ENCODE assay signal across 26 cellular contexts in genomic region chr2:117396161-117396560, GRCh38.
"Had no signal": no experiment of that assay in that cellular context is flagged by ENCODE, and none has a peak within 500 bp of the region (broad histone marks: within the 10 kb centered on the region; RNA-seq: fewer than 3 reads in every experiment).

No MANE protein-coding gene starts in this region.

- H3K36me3 ChIP-seq: stomach, suprapubic skin, thoracic aorta, thyroid gland, tibial artery, tibial nerve, transverse colon, upper lobe of left lung, upper lobe of right lung, uterus, vagina had no signal

- H3K27ac ChIP-seq: stomach, suprapubic skin, testis, thoracic aorta, thyroid gland, tibial artery, tibial nerve, transverse colon, upper lobe of left lung, upper lobe of right lung, uterus, vagina had no signal

- H3K27me3 ChIP-seq: stomach, suprapubic skin, testis, thyroid gland, tibial artery, tibial nerve, transverse colon, upper lobe of left lung, upper lobe of right lung, uterus, vagina had no signal

- H3K9me3 ChIP-seq: stomach, suprapubic skin, testis, thoracic aorta, thyroid gland, tibial artery, tibial nerve, transverse colon, upper lobe of left lung, upper lobe of right lung, uterus, vagina had no signal

- ATAC-seq: stimulated activated effector memory CD8-positive, alpha-beta T cell treated with anti-CD3 and anti-CD28 coated beads, Interleukin-12 subunit alpha, Interleukin-12 subunit beta, amount 100 ng/mL, for 72 hours; stimulated activated memory B cell treated with anti-CD40 and anti-IgM and Interleukin-4, amounts not matched to agents 10 μg/mL and 1 μg/mL and 100 μg/mL, for 72 hours; stimulated activated naive B cell treated with anti-CD40 and anti-IgM and Interleukin-4, amounts not matched to agents 10 μg/mL and 1 μg/mL and 100 μg/mL, for 72 hours; stimulated activated naive CD8-positive, alpha-beta T cell treated with anti-CD3 and anti-CD28 coated beads, Interleukin-15, amount 100 ng/mL, for 72 hours; stimulated activated naive CD8-positive, alpha-beta T cell treated with anti-CD3 and anti-CD28 coated beads, Interleukin-15, Interleukin-2, amounts not matched to agents 100 U/mL and 50 U/mL, for 24 hours; upper lobe of right lung had no signal

- H3K4me3 ChIP-seq: stomach, suprapubic skin, testis, thoracic aorta, thyroid gland, tibial artery, tibial nerve, transverse colon, upper lobe of left lung, upper lobe of right lung, uterus, vagina had no signal

- H3K4me1 ChIP-seq: stomach, suprapubic skin, testis, thyroid gland, tibial artery, tibial nerve, transverse colon, upper lobe of left lung, upper lobe of right lung, uterus, vagina had no signal

- DNase-seq: stimulated activated CD4-positive, alpha-beta T cell treated with anti-CD3 and anti-CD28 coated beads, Interleukin-2, amount 100 ng/mL, for 48 hours; stimulated activated CD4-positive, alpha-beta T cell treated with anti-CD3 and anti-CD28 coated beads, Interleukin-4, amount 100 ng/mL, for 1 hour; stimulated activated CD4-positive, alpha-beta T cell treated with anti-CD3 and anti-CD28 coated beads, Interleukin-4, amount 100 ng/mL, for 24 hours; stimulated activated CD4-positive, alpha-beta T cell treated with anti-CD3 and anti-CD28 coated beads, Interleukin-4, amount 100 ng/mL, for 4 hours; stimulated activated CD8-positive, alpha-beta memory T cell treated with anti-CD3 and anti-CD28 coated beads, Interleukin-4, amount 100 ng/mL, for 48 hours; stimulated activated naive B cell treated with anti-CD40 and anti-IgM and Interleukin-4, amounts not matched to agents 10 μg/mL and 1 μg/mL and 100 μg/mL, for 72 hours; stimulated activated naive CD4-positive, alpha-beta T cell; stimulated activated naive CD4-positive, alpha-beta T cell treated with Interleukin-2 at 50 U/mL for 16 hours; stimulated activated naive CD8-positive, alpha-beta T cell treated with anti-CD3 and anti-CD28 coated beads, Interleukin-15, amount 100 ng/mL, for 72 hours; stimulated activated naive CD8-positive, alpha-beta T cell treated with anti-CD3 and anti-CD28 coated beads, Interleukin-15, Interleukin-2, amounts not matched to agents 100 U/mL and 50 U/mL, for 24 hours; stomach; substantia nigra; testis; thyroid gland; tibial artery; transverse colon; trophoblast cell; upper lobe of left lung; upper lobe of right lung; uterus had no signal
